Comparison of ENCODE assay signal across 1 cellular context in genomic region chr1:212901290-212901689, GRCh38.
TF ChIP-seq lines count a peak whose summit lies in the region.

No MANE protein-coding gene starts in this region.

TF ChIP-seq in GM23338, 12 proteins besides CTCF, POLR2A, EP300 and RAD21 (continued from another document):
- TF ChIP-seq REST (IDR thresholded peaks at IDR 0.05; ENCODE audit: unreplicated experiment), result no peak
